1 cellular context compared by ENCODE assay signal in the genomic region with DNA sequence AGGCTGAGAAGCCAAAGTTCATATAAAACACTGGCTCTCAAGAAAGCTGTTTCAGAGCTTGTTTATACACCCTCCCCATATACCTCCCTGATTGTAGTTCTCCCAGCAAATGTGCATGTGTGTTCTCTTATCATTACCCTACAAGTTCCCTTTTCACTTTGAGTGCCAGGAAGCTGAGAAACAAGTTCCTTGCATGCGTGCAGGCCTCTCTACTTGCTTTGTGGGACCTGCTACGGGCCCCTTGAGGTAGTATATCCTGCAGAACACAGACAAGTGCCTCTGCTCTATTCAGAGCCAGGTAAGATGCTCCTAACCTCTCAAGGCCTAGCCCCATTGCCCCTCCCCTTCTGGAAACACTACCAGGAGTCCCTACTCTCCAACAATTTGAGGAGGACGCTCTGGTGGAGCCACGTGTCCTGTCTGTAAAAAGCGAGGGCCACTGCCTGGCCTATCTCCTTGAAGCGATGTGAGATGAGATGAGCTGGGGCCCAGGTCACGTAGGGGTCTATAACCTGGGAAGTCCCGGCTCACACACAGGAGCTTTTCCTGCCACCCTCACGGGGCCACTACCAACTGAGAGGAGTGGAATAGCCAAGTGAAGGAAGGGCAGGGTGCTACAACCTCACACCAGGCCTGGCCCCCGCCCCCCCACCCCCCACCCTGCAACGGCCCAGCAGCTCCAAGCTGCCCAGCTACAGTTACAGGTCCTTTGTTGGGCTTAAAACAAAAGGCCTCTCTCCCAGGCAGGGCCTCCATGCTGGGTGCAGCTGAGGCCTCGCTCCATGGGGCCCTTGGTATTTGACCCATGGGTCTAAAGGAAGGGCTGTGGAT.
A peak's percentile ranks its signal among the peaks of the same experiment; 100 is the strongest.
TF ChIP-seq lines count a peak whose summit lies in the region.

No MANE protein-coding gene starts in this region.

TF ChIP-seq in K562, 482 proteins besides CTCF, POLR2A, EP300 and RAD21:
- TF ChIP-seq, protein P1, sequence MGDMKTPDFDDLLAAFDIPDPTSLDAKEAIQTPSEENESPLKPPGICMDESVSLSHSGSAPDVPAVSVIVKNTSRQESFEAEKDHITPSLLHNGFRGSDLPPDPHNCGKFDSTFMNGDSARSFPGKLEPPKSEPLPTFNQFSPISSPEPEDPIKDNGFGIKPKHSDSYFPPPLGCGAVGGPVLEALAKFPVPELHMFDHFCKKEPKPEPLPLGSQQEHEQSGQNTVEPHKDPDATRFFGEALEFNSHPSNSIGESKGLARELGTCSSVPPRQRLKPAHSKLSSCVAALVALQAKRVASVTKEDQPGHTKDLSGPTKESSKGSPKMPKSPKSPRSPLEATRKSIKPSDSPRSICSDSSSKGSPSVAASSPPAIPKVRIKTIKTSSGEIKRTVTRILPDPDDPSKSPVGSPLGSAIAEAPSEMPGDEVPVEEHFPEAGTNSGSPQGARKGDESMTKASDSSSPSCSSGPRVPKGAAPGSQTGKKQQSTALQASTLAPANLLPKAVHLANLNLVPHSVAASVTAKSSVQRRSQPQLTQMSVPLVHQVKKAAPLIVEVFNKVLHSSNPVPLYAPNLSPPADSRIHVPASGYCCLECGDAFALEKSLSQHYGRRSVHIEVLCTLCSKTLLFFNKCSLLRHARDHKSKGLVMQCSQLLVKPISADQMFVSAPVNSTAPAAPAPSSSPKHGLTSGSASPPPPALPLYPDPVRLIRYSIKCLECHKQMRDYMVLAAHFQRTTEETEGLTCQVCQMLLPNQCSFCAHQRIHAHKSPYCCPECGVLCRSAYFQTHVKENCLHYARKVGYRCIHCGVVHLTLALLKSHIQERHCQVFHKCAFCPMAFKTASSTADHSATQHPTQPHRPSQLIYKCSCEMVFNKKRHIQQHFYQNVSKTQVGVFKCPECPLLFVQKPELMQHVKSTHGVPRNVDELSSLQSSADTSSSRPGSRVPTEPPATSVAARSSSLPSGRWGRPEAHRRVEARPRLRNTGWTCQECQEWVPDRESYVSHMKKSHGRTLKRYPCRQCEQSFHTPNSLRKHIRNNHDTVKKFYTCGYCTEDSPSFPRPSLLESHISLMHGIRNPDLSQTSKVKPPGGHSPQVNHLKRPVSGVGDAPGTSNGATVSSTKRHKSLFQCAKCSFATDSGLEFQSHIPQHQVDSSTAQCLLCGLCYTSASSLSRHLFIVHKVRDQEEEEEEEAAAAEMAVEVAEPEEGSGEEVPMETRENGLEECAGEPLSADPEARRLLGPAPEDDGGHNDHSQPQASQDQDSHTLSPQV (IDR thresholded peaks at IDR 0.05): 0 out of 2 replicates have a peak, but pooled peaks have one; percentile 49
- TF ChIP-seq MNT (conservative IDR thresholded peaks at IDR 0.05) (0 out of 4 replicates have a peak, but pooled peaks of 1 of the 2 experiments have one; percentile 17), HDAC8 (tag; IDR thresholded peaks at IDR 0.05) (no peak), ZBTB7A (IDR thresholded peaks at IDR 0.05; ENCODE audit: borderline replicate concordance, control insufficient read depth, low read depth, low read length) (no peak), L3MBTL2 (IDR thresholded peaks at IDR 0.05) (peak; percentile 87), ZNF165 (CRISPR knock-in tag; IDR thresholded peaks at IDR 0.05; ENCODE audit: borderline replicate concordance) (no peak), E2F6 (IDR thresholded peaks at IDR 0.05; ENCODE audit: borderline replicate concordance in 1 of 2, extremely low read depth in 1 of 2, insufficient read depth in 1 of 2, insufficient read length in 1 of 2, low read depth in 1 of 2, low read length in 1 of 2, poor library complexity in 1 of 2, severe bottlenecking in 1 of 2) (peak in 1 of 2 experiments; percentile 45), EHMT2 (IDR thresholded peaks at IDR 0.05) (no peak), DIDO1 (tag; IDR thresholded peaks at IDR 0.05; ENCODE audit: low read depth) (no peak), CEBPB (tag; IDR thresholded peaks at IDR 0.05) (no peak), MAX (CRISPR knock-in tag; IDR thresholded peaks at IDR 0.05) (peak; percentile 63), CBFA2T3 (IDR thresholded peaks at IDR 0.05) (no peak), RREB1 (CRISPR knock-in tag; IDR thresholded peaks at IDR 0.05) (no peak), ZFX (CRISPR knock-in tag; IDR thresholded peaks at IDR 0.05) (peak; percentile 64), MCM2 (IDR thresholded peaks at IDR 0.05; ENCODE audit: low read depth) (no peak), HDAC3 (IDR thresholded peaks at IDR 0.05; ENCODE audit: borderline replicate concordance, partially characterized antibody) (no peak), MCM7 (IDR thresholded peaks at IDR 0.05) (no peak), CGGBP1 (CRISPR knock-in tag; IDR thresholded peaks at IDR 0.05) (no peak)
- TF ChIP-seq, protein P2, sequence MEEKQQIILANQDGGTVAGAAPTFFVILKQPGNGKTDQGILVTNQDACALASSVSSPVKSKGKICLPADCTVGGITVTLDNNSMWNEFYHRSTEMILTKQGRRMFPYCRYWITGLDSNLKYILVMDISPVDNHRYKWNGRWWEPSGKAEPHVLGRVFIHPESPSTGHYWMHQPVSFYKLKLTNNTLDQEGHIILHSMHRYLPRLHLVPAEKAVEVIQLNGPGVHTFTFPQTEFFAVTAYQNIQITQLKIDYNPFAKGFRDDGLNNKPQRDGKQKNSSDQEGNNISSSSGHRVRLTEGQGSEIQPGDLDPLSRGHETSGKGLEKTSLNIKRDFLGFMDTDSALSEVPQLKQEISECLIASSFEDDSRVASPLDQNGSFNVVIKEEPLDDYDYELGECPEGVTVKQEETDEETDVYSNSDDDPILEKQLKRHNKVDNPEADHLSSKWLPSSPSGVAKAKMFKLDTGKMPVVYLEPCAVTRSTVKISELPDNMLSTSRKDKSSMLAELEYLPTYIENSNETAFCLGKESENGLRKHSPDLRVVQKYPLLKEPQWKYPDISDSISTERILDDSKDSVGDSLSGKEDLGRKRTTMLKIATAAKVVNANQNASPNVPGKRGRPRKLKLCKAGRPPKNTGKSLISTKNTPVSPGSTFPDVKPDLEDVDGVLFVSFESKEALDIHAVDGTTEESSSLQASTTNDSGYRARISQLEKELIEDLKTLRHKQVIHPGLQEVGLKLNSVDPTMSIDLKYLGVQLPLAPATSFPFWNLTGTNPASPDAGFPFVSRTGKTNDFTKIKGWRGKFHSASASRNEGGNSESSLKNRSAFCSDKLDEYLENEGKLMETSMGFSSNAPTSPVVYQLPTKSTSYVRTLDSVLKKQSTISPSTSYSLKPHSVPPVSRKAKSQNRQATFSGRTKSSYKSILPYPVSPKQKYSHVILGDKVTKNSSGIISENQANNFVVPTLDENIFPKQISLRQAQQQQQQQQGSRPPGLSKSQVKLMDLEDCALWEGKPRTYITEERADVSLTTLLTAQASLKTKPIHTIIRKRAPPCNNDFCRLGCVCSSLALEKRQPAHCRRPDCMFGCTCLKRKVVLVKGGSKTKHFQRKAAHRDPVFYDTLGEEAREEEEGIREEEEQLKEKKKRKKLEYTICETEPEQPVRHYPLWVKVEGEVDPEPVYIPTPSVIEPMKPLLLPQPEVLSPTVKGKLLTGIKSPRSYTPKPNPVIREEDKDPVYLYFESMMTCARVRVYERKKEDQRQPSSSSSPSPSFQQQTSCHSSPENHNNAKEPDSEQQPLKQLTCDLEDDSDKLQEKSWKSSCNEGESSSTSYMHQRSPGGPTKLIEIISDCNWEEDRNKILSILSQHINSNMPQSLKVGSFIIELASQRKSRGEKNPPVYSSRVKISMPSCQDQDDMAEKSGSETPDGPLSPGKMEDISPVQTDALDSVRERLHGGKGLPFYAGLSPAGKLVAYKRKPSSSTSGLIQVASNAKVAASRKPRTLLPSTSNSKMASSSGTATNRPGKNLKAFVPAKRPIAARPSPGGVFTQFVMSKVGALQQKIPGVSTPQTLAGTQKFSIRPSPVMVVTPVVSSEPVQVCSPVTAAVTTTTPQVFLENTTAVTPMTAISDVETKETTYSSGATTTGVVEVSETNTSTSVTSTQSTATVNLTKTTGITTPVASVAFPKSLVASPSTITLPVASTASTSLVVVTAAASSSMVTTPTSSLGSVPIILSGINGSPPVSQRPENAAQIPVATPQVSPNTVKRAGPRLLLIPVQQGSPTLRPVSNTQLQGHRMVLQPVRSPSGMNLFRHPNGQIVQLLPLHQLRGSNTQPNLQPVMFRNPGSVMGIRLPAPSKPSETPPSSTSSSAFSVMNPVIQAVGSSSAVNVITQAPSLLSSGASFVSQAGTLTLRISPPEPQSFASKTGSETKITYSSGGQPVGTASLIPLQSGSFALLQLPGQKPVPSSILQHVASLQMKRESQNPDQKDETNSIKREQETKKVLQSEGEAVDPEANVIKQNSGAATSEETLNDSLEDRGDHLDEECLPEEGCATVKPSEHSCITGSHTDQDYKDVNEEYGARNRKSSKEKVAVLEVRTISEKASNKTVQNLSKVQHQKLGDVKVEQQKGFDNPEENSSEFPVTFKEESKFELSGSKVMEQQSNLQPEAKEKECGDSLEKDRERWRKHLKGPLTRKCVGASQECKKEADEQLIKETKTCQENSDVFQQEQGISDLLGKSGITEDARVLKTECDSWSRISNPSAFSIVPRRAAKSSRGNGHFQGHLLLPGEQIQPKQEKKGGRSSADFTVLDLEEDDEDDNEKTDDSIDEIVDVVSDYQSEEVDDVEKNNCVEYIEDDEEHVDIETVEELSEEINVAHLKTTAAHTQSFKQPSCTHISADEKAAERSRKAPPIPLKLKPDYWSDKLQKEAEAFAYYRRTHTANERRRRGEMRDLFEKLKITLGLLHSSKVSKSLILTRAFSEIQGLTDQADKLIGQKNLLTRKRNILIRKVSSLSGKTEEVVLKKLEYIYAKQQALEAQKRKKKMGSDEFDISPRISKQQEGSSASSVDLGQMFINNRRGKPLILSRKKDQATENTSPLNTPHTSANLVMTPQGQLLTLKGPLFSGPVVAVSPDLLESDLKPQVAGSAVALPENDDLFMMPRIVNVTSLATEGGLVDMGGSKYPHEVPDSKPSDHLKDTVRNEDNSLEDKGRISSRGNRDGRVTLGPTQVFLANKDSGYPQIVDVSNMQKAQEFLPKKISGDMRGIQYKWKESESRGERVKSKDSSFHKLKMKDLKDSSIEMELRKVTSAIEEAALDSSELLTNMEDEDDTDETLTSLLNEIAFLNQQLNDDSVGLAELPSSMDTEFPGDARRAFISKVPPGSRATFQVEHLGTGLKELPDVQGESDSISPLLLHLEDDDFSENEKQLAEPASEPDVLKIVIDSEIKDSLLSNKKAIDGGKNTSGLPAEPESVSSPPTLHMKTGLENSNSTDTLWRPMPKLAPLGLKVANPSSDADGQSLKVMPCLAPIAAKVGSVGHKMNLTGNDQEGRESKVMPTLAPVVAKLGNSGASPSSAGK (IDR thresholded peaks at IDR 0.05): peak; percentile 77
TF ChIP-seq in K562: peak in this region for 7.
